9 cellular contexts compared by ENCODE assay signal in the genomic region with DNA sequence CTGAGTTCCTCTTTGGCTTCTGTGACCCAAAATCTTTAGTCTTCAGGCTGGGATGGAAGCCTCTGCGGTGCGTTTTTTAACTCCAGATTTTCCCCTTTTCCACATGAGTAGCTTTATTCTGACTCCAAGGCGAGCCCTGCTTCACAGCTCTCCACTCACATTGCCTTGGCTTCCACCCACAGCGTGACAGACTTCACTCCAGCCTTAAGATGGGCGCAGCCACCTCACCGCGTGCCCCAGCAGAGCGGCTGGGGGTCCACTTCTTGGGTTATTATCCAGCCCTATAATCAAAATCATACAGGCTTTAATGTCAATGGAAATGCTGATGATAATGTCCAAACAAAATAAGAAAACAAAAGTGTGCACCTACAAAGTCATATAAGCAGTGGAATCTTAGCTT. TPM values are rescaled to one million over a fixed set of nuclear protein-coding genes. Genes with fewer than 3 reads are reported as not detected.
DNase-seq lines count a peak whose midpoint lies in the region; TF ChIP-seq lines count a peak whose summit lies in the region.
"Had no signal": no experiment of that assay in that cellular context is flagged by ENCODE, and none has a peak within 500 bp of the region (broad histone marks: within the 10 kb centered on the region; RNA-seq: fewer than 3 reads in every experiment).

No MANE protein-coding gene starts in this region.

- H3K36me3 Mint-ChIP-seq in IgD-negative memory B cell (peaks cover 6% of the 10 kb centered on the region), chondrocyte (ENCODE audit: low read depth) (peaks cover 22% of the 10 kb centered on the region), nephron progenitor cell (ENCODE audit: low read depth) (peaks cover 28% of the 10 kb centered on the region)

- CTCF ChIA-PET in BJ (lab: Yijun Ruan, JAX), result interaction anchor here (0.6 to 3.4 kb wide), 3 partner anchors 13 to 227 kb away, joined by 3 to 11 read pairs (median 5); partner anchors contain the start of gene AHRR

- H3K27me3 ChIP-seq in BJ (ENCODE audit: control insufficient read depth, insufficient read depth, low read length), result no peaks in the 10 kb centered on the region
- H3K27me3 ChIP-seq: left lung had no signal

- H3K4me3 Mint-ChIP-seq in IgD-negative memory B cell (peak overlapping the region; percentile 87 to 97 (median 93)), chondrocyte (ENCODE audit: unreplicated experiment) (peak overlapping the region; percentile 97), nephron progenitor cell (peak overlapping the region; percentile 97)

- DNase-seq in BJ (ENCODE audit: low read depth), result no peak
- DNase-seq in chondrocyte (ENCODE audit: low spot score), result no peak
- no peak for DNase-seq in nephron progenitor cell
- no peak for DNase-seq in NCI-H774 (lab: John Stamatoyannopoulos, UW)
- no peak for DNase-seq in pons (ENCODE audit: low spot score)
- DNase-seq in DMS114 treated with DMSO at 0.1 percent for 48 hours (lab: John Stamatoyannopoulos, UW; ENCODE audit: unreplicated experiment), result no peak
- DNase-seq in NCI-H2081 (lab: John Stamatoyannopoulos, UW), result no peak
- DNase-seq: left lung had no signal

- peaks cover 17% of the 10 kb centered on the region for H3K36me3 ChIP-seq in BJ (ENCODE audit: control insufficient read depth, insufficient read depth, low read length)

- TF ChIP-seq CTCF in BJ (IDR thresholded peaks at IDR 0.05; ENCODE audit: insufficient read depth, low read depth, low read length) (no peak), chondrocyte (IDR thresholded peaks at IDR 0.05) (no peak), nephron progenitor cell (IDR thresholded peaks at IDR 0.05) (no peak)

- H3K4me1 Mint-ChIP-seq in IgD-negative memory B cell, result peaks cover 15 to 25% (median 16%) of the 10 kb centered on the region in 3 donors
- peaks cover 38% of the 10 kb centered on the region for H3K4me1 Mint-ChIP-seq in chondrocyte (ENCODE audit: low read depth)
- H3K4me1 Mint-ChIP-seq in nephron progenitor cell, result peaks cover 50% of the 10 kb centered on the region

- H3K27me3 Mint-ChIP-seq in IgD-negative memory B cell (no peaks in the 10 kb centered on the region), chondrocyte (ENCODE audit: low read depth) (no peaks in the 10 kb centered on the region), nephron progenitor cell (ENCODE audit: low read depth, poor library complexity) (no peaks in the 10 kb centered on the region)

- H3K27ac Mint-ChIP-seq in IgD-negative memory B cell (peak overlapping the region; percentile 12 to 50 (median 39)), chondrocyte (ENCODE audit: unreplicated experiment) (peak overlapping the region; percentile 8), nephron progenitor cell (no peak overlapping the region)

- H3K9me3 Mint-ChIP-seq in IgD-negative memory B cell (no peaks in the 10 kb centered on the region), chondrocyte (ENCODE audit: low read depth) (no peaks in the 10 kb centered on the region), nephron progenitor cell (no peaks in the 10 kb centered on the region)

- H3K4me3 ChIP-seq in BJ (ENCODE audit: low read depth, low read length), result peak overlapping the region; percentile 87

- POLR2A ChIA-PET in BJ (lab: Charles Lee), result no interaction called here

RNA-seq across cellular contexts. Expression of gene EXOC3, which starts 1.2 kb away (rescaled TPM):
- polyA plus RNA-seq in BJ (2011; rRNA removed) (24.9 and 32.1 TPM in 2 replicates), IgD-negative memory B cell (25.8 TPM)
- polyA minus RNA-seq in BJ (2011; rRNA and poly(A)+ RNA removed), result 24.5 and 27.8 TPM in 2 replicates
- total RNA-seq in chondrocyte, result 39.4 to 58.1 TPM (median 43.3 TPM) in 3 replicates
